In genomic region chr10:18202600-18203150, GRCh38 we compare ENCODE assay signal across 18 cellular contexts.
DNase-seq lines count a peak whose midpoint lies in the region; ATAC-seq, FAIRE-seq and TF ChIP-seq lines count a peak whose summit lies in the region.
"Had no signal": no experiment of that assay in that cellular context is flagged by ENCODE, and none has a peak within 500 bp of the region (broad histone marks: within the 10 kb centered on the region; RNA-seq: fewer than 3 reads in every experiment).

No MANE protein-coding gene starts in this region.

- H3K4me1 Mint-ChIP-seq in T-helper 17 cell = peaks cover 5% of the 10 kb centered on the region

- no peak for FAIRE-seq in kidney (lab: Jason Lieb, UNC)

- DNase-seq in T-helper 17 cell (no peak), esophagus squamous epithelium (lab: John Stamatoyannopoulos, UW) (no peak), uterus (no peak), kidney (no peak), DMS79 treated with DMSO at 0.1 percent for 48 hours (lab: John Stamatoyannopoulos, UW) (no peak)
- DNase-seq: BE2C; CD4-positive, alpha-beta memory T cell; DND-41; GDM1; NCI-H1436 treated with DMSO at 0.1 percent for 48 hours; NCI-H69; NK-92 treated with Interleukin-12 subunit alpha and Interleukin-12 subunit beta, amount 100 ng/mL, for 24 hours; OCI-M1; RPMI8226 had no signal

- H3K4me3 ChIP-seq in esophagus squamous epithelium (no peak overlapping the region), muscle layer of colon (ENCODE audit: low read depth in 1 of 2, low read length in 2 of 2) (peak overlapping the region in 1 of 2 donors; percentile 2), uterus (no peak overlapping the region), kidney (ENCODE audit: low read length in 2 of 2) (no peak overlapping the region)
- H3K4me3 ChIP-seq: GM23338 had no signal

- no peaks in the 10 kb centered on the region for H3K9me3 ChIP-seq in T-helper 17 cell (ENCODE audit: control insufficient read depth, low read length, poor library complexity, severe bottlenecking)
- no peaks in the 10 kb centered on the region for H3K9me3 ChIP-seq in esophagus squamous epithelium
- no peaks in the 10 kb centered on the region for H3K9me3 ChIP-seq in muscle layer of colon (ENCODE audit: low read length)
- no peaks in the 10 kb centered on the region for H3K9me3 ChIP-seq in uterus
- H3K9me3 ChIP-seq in kidney (ENCODE audit: control insufficient read depth in 1 of 2, low read length in 2 of 2) = no peaks in the 10 kb centered on the region
- H3K9me3 ChIP-seq: BE2C had no signal

- intact Hi-C loops in esophagus squamous epithelium (cut with DNase I) = no loop called here
- intact Hi-C loops in uterus (cut with DNase I; ENCODE audit: low total_unique reads) = no loop called here
- intact Hi-C loops in kidney (cut with DNase I) = no loop called here

- no peaks in the 10 kb centered on the region for H3K36me3 Mint-ChIP-seq in T-helper 17 cell (ENCODE audit: low read depth)
- H3K36me3 Mint-ChIP-seq: CD4-positive, alpha-beta memory T cell; IgD-negative memory B cell had no signal

- H3K27me3 ChIP-seq in esophagus squamous epithelium (no peaks in the 10 kb centered on the region), muscle layer of colon (ENCODE audit: control insufficient read depth in 1 of 2, insufficient read depth in 2 of 2, low read length in 2 of 2) (no peaks in the 10 kb centered on the region), uterus (no peaks in the 10 kb centered on the region)
- H3K27me3 ChIP-seq: BE2C had no signal

- H3K27me3 Mint-ChIP-seq in T-helper 17 cell = peaks cover 10% of the 10 kb centered on the region

- H3K27ac Mint-ChIP-seq in T-helper 17 cell = peak overlapping the region; percentile 41
- H3K27ac Mint-ChIP-seq: GM23338, IgD-negative memory B cell had no signal

- ATAC-seq in T-helper 17 cell = no peak
- no peak for ATAC-seq in GM19324 (IDR thresholded peaks at IDR 0.05; ENCODE audit: low FRiP score, unreplicated experiment)
- ATAC-seq: GM23338 had no signal

- H3K36me3 ChIP-seq in esophagus squamous epithelium (no peaks in the 10 kb centered on the region), muscle layer of colon (ENCODE audit: insufficient read depth, low read length) (no peaks in the 10 kb centered on the region), uterus (no peaks in the 10 kb centered on the region), kidney (ENCODE audit: control insufficient read depth in 1 of 2, insufficient read depth in 2 of 2, low read length in 2 of 2) (no peaks in the 10 kb centered on the region)
- H3K36me3 ChIP-seq: BE2C had no signal

- 60 to 71% methylated on average over 3 of the region's 3 CpGs for WGBS in esophagus squamous epithelium, 2 donors

- H3K4me3 Mint-ChIP-seq in T-helper 17 cell = no peak overlapping the region
- H3K4me3 Mint-ChIP-seq: CD4-positive, alpha-beta memory T cell; GM23338; IgD-negative memory B cell had no signal

- H3K4me1 ChIP-seq in esophagus squamous epithelium (no peaks in the 10 kb centered on the region), muscle layer of colon (ENCODE audit: insufficient read depth, low read length) (peaks cover 21% of the 10 kb centered on the region), uterus (peaks cover 0 to 3% of the 10 kb centered on the region in 2 donors), kidney (ENCODE audit: control insufficient read depth in 1 of 2, insufficient read depth in 1 of 2, low read depth in 1 of 2, low read length in 2 of 2) (no peaks in the 10 kb centered on the region)
- H3K4me1 ChIP-seq: BE2C had no signal

- TF ChIP-seq CTCF in esophagus squamous epithelium (IDR thresholded peaks at IDR 0.05) (no peak), uterus (IDR thresholded peaks at IDR 0.05) (no peak), kidney (IDR thresholded peaks at IDR 0.05; ENCODE audit: borderline replicate concordance, extremely low read depth, insufficient read depth) (no peak)

- H3K9ac ChIP-seq in muscle layer of colon (ENCODE audit: low read length) (no peak overlapping the region), kidney (ENCODE audit: low read length in 2 of 2) (no peak overlapping the region)

- TF ChIP-seq POLR2A in esophagus squamous epithelium (IDR thresholded peaks at IDR 0.05) = no peak
- TF ChIP-seq POLR2A in uterus (IDR thresholded peaks at IDR 0.05) = no peak

- H3K27ac ChIP-seq in esophagus squamous epithelium = peak overlapping the region in 3 of 4 donors; percentile 61 to 66 (median 65)
- H3K27ac ChIP-seq in muscle layer of colon (ENCODE audit: low read depth, low read length) = peak overlapping the region; percentile 80
- peak overlapping the region; percentile 56 to 78 for H3K27ac ChIP-seq in uterus
- no peak overlapping the region for H3K27ac ChIP-seq in kidney (ENCODE audit: low read depth in 2 of 2, low read length in 2 of 2)

Comparison
In these comparisons a context has a peak if more than half of its experiments do, and no peak if none do; other contexts are left out.
1. H3K27ac ChIP-seq: peak in esophagus squamous epithelium (3 of 4), muscle layer of colon (single experiment) and uterus (2 of 2); none in kidney (0 of 2).